ENCODE assay signal across 19 cellular contexts in genomic region chr9:18896531-18897179, GRCh38.
DNase-seq lines count a peak whose midpoint lies in the region; TF ChIP-seq lines count a peak whose summit lies in the region.
"Had no signal": no experiment of that assay in that cellular context is flagged by ENCODE, and none has a peak within 500 bp of the region (broad histone marks: within the 10 kb centered on the region; RNA-seq: fewer than 3 reads in every experiment).

No MANE protein-coding gene starts in this region.

- H3K27me3 Mint-ChIP-seq in progenitor cell of endocrine pancreas: no peaks in the 10 kb centered on the region
- H3K27me3 Mint-ChIP-seq: IgD-negative memory B cell had no signal

- H3K27ac ChIP-seq in BLaER1: no peak overlapping the region
- H3K27ac ChIP-seq: coronary artery, thyroid gland had no signal

- H3K4me2 ChIP-seq in BLaER1: peak overlapping the region; percentile 29; the same call in 1 of the 2 replicates

- no peak overlapping the region for H3K4me3 ChIP-seq in BLaER1
- no peak overlapping the region for H3K4me3 ChIP-seq in NB4 (ENCODE audit: low read depth, low read length)
- peak overlapping the region; percentile 43 for H3K4me3 ChIP-seq in adipocyte (ENCODE audit: low read length)
- H3K4me3 ChIP-seq: coronary artery, thyroid gland had no signal

- TF ChIP-seq CTCF in NB4 (IDR thresholded peaks at IDR 0.05; ENCODE audit: low read depth, low read length) (no peak), progenitor cell of endocrine pancreas (IDR thresholded peaks at IDR 0.05; ENCODE audit: unreplicated experiment) (no peak)

- H3K27ac Mint-ChIP-seq in progenitor cell of endocrine pancreas: no peak overlapping the region
- H3K27ac Mint-ChIP-seq: IgD-negative memory B cell had no signal

- no peaks in the 10 kb centered on the region for H3K4me1 Mint-ChIP-seq in progenitor cell of endocrine pancreas (ENCODE audit: low read depth)
- H3K4me1 Mint-ChIP-seq: IgD-negative memory B cell had no signal

- H3K4me3 Mint-ChIP-seq in progenitor cell of endocrine pancreas (ENCODE audit: low read depth): no peak overlapping the region
- H3K4me3 Mint-ChIP-seq: IgD-negative memory B cell had no signal

- peaks cover 9% of the 10 kb centered on the region for H3K9me3 Mint-ChIP-seq in progenitor cell of endocrine pancreas (ENCODE audit: low read depth)

- no peaks in the 10 kb centered on the region for H4K20me1 ChIP-seq in BLaER1

- H3K36me3 ChIP-seq in BLaER1: no peaks in the 10 kb centered on the region
- peaks cover 45% of the 10 kb centered on the region for H3K36me3 ChIP-seq in adipocyte (ENCODE audit: control insufficient read depth, insufficient read depth, low read length, severe bottlenecking)
- H3K36me3 ChIP-seq: BE2C, thyroid gland had no signal

- H3K9me3 ChIP-seq in BLaER1 (peaks cover 21% of the 10 kb centered on the region), adipocyte (ENCODE audit: control insufficient read depth, low read length) (peaks cover 34% of the 10 kb centered on the region)
- H3K9me3 ChIP-seq: BE2C, thyroid gland had no signal

- H3K36me3 Mint-ChIP-seq in progenitor cell of endocrine pancreas (ENCODE audit: insufficient read depth): peaks cover 2% of the 10 kb centered on the region

- DNase-seq in COLO668 (lab: John Stamatoyannopoulos, UW; ENCODE audit: unreplicated experiment) (peak; percentile 67), NB4 (ENCODE audit: low read depth) (peak; percentile 75), adipocyte (ENCODE audit: low read depth) (no peak), progenitor cell of endocrine pancreas (ENCODE audit: low spot score, unreplicated experiment) (no peak), NCI-H2196 treated with DMSO at 0.1 percent for 48 hours (lab: John Stamatoyannopoulos, UW; ENCODE audit: unreplicated experiment) (no peak)
- no peak for DNase-seq in NK-92 treated with Interleukin-12 subunit alpha and Interleukin-12 subunit beta, amount 100 ng/mL, for 24 hours (lab: John Stamatoyannopoulos, UW)
- DNase-seq: activated CD4-positive, alpha-beta T cell treated with anti-CD3 and anti-CD28 coated beads, Interleukin-2, amount 50 U/mL, for 1 hour; aorta; BE2C; NCI-H1092 treated with DMSO at 0.1 percent for 48 hours; NCI-H446; posterior cingulate gyrus; small intestine; stimulated activated CD4-positive, alpha-beta T cell treated with anti-CD3 and anti-CD28 coated beads, Interleukin-4, amount 100 ng/mL, for 4 hours; T-helper 9 cell; thyroid gland had no signal

- H3K9ac ChIP-seq in BLaER1 (no peak overlapping the region), adipocyte (ENCODE audit: low read length) (no peak overlapping the region)

- no peak for TF ChIP-seq POLR2A in NB4 (IDR thresholded peaks at IDR 0.05; ENCODE audit: extremely low read depth, insufficient read length)

- no peaks in the 10 kb centered on the region for H3K27me3 ChIP-seq in BLaER1
- no peaks in the 10 kb centered on the region for H3K27me3 ChIP-seq in adipocyte (replicated peaks; ENCODE audit: control insufficient read depth, insufficient read depth, low read length)
- H3K27me3 ChIP-seq: BE2C, thyroid gland had no signal

- peaks cover 8% of the 10 kb centered on the region; the same call in 1 of the 2 replicates for H3K4me1 ChIP-seq in BLaER1
- H3K4me1 ChIP-seq in adipocyte (ENCODE audit: control insufficient read depth, insufficient read depth, low read length): no peaks in the 10 kb centered on the region
- H3K4me1 ChIP-seq: thyroid gland had no signal

Comparison
In these comparisons a context has a peak if more than half of its experiments do, and no peak if none do; other contexts are left out.
1. DNase-seq: peak in COLO668 (single experiment) and NB4 (single experiment); none in adipocyte (single experiment), NK-92 treated with Interleukin-12 subunit alpha and Interleukin-12 subunit beta, amount 100 ng/mL, for 24 hours (single experiment), progenitor cell of endocrine pancreas (single experiment) and NCI-H2196 treated with DMSO at 0.1 percent for 48 hours (single experiment).